Comparison of ENCODE assay signal across 8 cellular contexts in the genomic region with DNA sequence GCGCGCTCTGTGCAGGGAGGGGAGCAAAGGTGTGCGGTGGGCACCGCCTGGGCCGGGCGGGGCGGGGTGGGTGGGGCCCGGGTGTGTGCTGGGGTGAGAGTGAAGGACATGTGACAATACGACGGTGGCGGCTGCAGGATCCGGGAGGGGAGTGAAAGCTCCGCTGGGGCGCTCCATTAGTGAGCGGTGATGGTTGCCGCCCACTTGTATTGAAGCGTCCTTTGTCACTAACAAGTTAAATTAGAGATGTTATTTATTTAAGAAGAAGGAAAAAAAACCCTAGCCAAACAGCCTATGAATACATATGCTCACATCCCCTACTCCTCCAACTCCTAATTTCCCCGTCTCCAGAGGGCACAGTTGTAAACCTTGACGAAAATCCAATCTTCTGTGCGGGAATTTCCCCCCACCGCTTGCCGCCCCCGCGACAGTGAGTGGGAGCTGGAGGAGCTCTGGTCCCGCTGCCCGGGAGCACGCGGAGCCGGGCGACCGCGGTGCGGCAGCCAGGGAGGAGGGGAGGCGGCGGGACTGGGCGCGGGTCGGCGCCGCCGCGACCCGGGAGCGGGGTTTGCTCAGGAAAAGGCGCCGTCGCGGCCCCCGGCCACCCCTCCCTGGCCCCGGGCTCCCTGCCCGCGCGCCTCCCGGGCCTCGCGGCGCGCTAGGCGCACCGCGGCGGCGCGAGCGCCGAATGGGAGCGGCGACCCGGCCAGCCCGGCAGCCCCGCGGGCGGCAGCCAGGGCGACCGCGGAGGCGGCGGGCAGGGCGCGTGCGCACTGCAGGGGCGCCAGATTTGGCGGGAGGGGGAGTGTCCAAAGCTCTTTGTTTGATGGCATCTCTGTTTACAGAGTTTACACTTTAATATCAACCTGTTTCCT. TPM values are rescaled to one million over a fixed set of nuclear protein-coding genes. Genes with fewer than 3 reads are reported as not detected.
DNase-seq lines count a peak whose midpoint lies in the region; ATAC-seq and TF ChIP-seq lines count a peak whose summit lies in the region.

MYB (plus strand) TSS at position 851 of the 875 bp plus-strand sequence. CDS start 206 bp downstream, outside the sequence.

- POLR2A ChIA-PET in RWPE1 (lab: Yijun Ruan, JAX; ENCODE audit: low non-redundant PET) = interaction anchor here (0.6 kb wide), 1 partner anchor 111 kb away, joined by 3 read pairs; no protein-coding TSS in a partner anchor

- peaks cover 10% of the 10 kb centered on the region for H3K36me3 ChIP-seq in Loucy (ENCODE audit: insufficient read depth, low read length)
- no peaks in the 10 kb centered on the region for H3K36me3 ChIP-seq in upper lobe of right lung

- H3K79me2 ChIP-seq in H9 (ENCODE audit: insufficient read depth, low read length) (no peaks in the 10 kb centered on the region), Loucy (ENCODE audit: insufficient read depth, low read length) (peaks cover 46% of the 10 kb centered on the region)

- H3K9me3 ChIP-seq in H9 (ENCODE audit: control insufficient read depth, low read depth, low read length) (no peaks in the 10 kb centered on the region), Loucy (ENCODE audit: insufficient read depth, low read depth, low read length) (no peaks in the 10 kb centered on the region), upper lobe of right lung (no peaks in the 10 kb centered on the region)

- H4K20me1 ChIP-seq in H9 (ENCODE audit: control insufficient read depth, insufficient read depth, insufficient read length) (no peaks in the 10 kb centered on the region), Loucy (ENCODE audit: insufficient read depth, low read length, poor library complexity, severe bottlenecking) (peaks cover 34% of the 10 kb centered on the region)

- no peaks in the 10 kb centered on the region for H3K9me2 ChIP-seq in Loucy (replicated peaks; ENCODE audit: low read depth, low read length)

- H3K4me3 ChIP-seq in Loucy (ENCODE audit: low read length, poor library complexity, severe bottlenecking) (peak within 1 kb of the TSS; percentile 96), fibroblast of villous mesenchyme (ENCODE audit: low read depth, low read length) (peak within 1 kb of the TSS; percentile 68), upper lobe of right lung (peak within 1 kb of the TSS; percentile 63)

- H3K4ac ChIP-seq in H9 (ENCODE audit: low read depth, low read length) = no peak within 1 kb of the TSS

- peak within 1 kb of the TSS; percentile 71 to 89 for H3K4me3 Mint-ChIP-seq in H9

- H4K91ac ChIP-seq in H9 (ENCODE audit: insufficient read length, low read depth, low read length) = no peak within 1 kb of the TSS

- H3K36me3 Mint-ChIP-seq in H9 (ENCODE audit: insufficient read depth in 1 of 3, low read depth in 3 of 3) = peaks cover 0 to 4% (median 0%) of the 10 kb centered on the region in 3 experiments; a peak in 3 of 7 replicates

- peaks cover 16 to 23% of the 10 kb centered on the region in 2 experiments for H3K4me1 Mint-ChIP-seq in H9

- H3K27ac Mint-ChIP-seq in H9 = peak within 1 kb of the TSS in 1 of 3 experiments; percentile 59; a peak in 1 of 7 replicates

- H4K5ac ChIP-seq in H9 (ENCODE audit: insufficient read length, low read depth, low read length) = no peak within 1 kb of the TSS

- H3K27me3 ChIP-seq in H9 (ENCODE audit: insufficient read depth, low read length) (peaks cover 7% of the 10 kb centered on the region; the same call in 1 of the 2 replicates), Loucy (ENCODE audit: insufficient read depth, low read length, poor library complexity, severe bottlenecking) (peaks cover 30% of the 10 kb centered on the region), upper lobe of right lung (peaks cover 30% of the 10 kb centered on the region)

- intact Hi-C loops in upper lobe of right lung (cut with DNase I) = no loop called here

- H3K4me1 ChIP-seq in H9 (ENCODE audit: insufficient read depth, low read length) (peaks cover 2% of the 10 kb centered on the region; the same call in 1 of the 2 replicates), Loucy (ENCODE audit: insufficient read depth, low read length, poor library complexity, severe bottlenecking) (peaks cover 34% of the 10 kb centered on the region), upper lobe of right lung (peaks cover 25% of the 10 kb centered on the region)

- H2AFZ ChIP-seq in H9 (ENCODE audit: low read length) = no peak within 1 kb of the TSS
- peak within 1 kb of the TSS; percentile 68 for H2AFZ ChIP-seq in Loucy (ENCODE audit: low read length)

- H3K18ac ChIP-seq in H9 (ENCODE audit: insufficient read length, low read depth, low read length) = peak within 1 kb of the TSS; percentile 42

- H3K4me2 ChIP-seq in H9 (ENCODE audit: insufficient read depth, insufficient read length, low read length) = peak within 1 kb of the TSS; percentile 91
- H3K4me2 ChIP-seq in Loucy (ENCODE audit: low read depth, low read length, poor library complexity, severe bottlenecking) = peak within 1 kb of the TSS; percentile 86

- H2AK5ac ChIP-seq in H9 (ENCODE audit: insufficient read length, low read length) = no peak within 1 kb of the TSS

- peak within 1 kb of the TSS; percentile 88 for H3K14ac ChIP-seq in H9 (ENCODE audit: insufficient read depth, low read length)

- H3K23me2 ChIP-seq in H9 (ENCODE audit: insufficient read length, low read depth, low read length, poor library complexity, severe bottlenecking) = peaks cover 30% of the 10 kb centered on the region

- no peak within 1 kb of the TSS for H3T11ph ChIP-seq in H9 (ENCODE audit: low read length)

- peaks cover 41% of the 10 kb centered on the region for H3K27me3 Mint-ChIP-seq in H9 (ENCODE audit: low read depth)

- H4K8ac ChIP-seq in H9 (replicated peaks; ENCODE audit: insufficient read length, low read depth, low read length) = no peak within 1 kb of the TSS

- ATAC-seq in omental fat pad (ENCODE audit: low FRiP score) (peak; percentile 65), upper lobe of right lung (peak; percentile 78)

- H2BK5ac ChIP-seq in H9 (ENCODE audit: insufficient read length, low read length) = no peak within 1 kb of the TSS

- peak within 1 kb of the TSS; percentile 96 for H2BK12ac ChIP-seq in H9 (ENCODE audit: insufficient read length, low read depth, low read length)

- no peak within 1 kb of the TSS for H2BK20ac ChIP-seq in H9 (ENCODE audit: low read depth, low read length, poor library complexity, severe bottlenecking)

- no peaks in the 10 kb centered on the region for H3K79me1 ChIP-seq in H9 (ENCODE audit: insufficient read depth, low read depth, low read length, poor library complexity, severe bottlenecking)

- H3K56ac ChIP-seq in H9 (ENCODE audit: insufficient read length, low read depth, low read length) = no peak within 1 kb of the TSS

- H3K9ac ChIP-seq in H9 (ENCODE audit: extremely low read depth, insufficient read length, low read length) (peak within 1 kb of the TSS; percentile 61), Loucy (ENCODE audit: low read depth, low read length, poor library complexity, severe bottlenecking) (peak within 1 kb of the TSS; percentile 98)

- H3K27ac ChIP-seq in H9 (ENCODE audit: insufficient read length, low read depth, low read length) = no peak within 1 kb of the TSS
- H3K27ac ChIP-seq in RWPE1 = no peak within 1 kb of the TSS
- no peak within 1 kb of the TSS for H3K27ac ChIP-seq in upper lobe of right lung

- H2BK120ac ChIP-seq in H9 (ENCODE audit: low read depth, low read length, poor library complexity, severe bottlenecking) = no peak within 1 kb of the TSS

- H3F3A ChIP-seq in Loucy (ENCODE audit: low read depth) = peaks cover 13% of the 10 kb centered on the region; the same call in 1 of the 2 replicates

- no CpG with 5 or more reads among the region's 83 CpGs for WGBS in H9 (ENCODE audit: extremely low coverage, insufficient read length, low lambda C conversion rate)

- no peak within 1 kb of the TSS for H3K23ac ChIP-seq in H9 (ENCODE audit: insufficient read length, low read depth, low read length)

- TF ChIP-seq CTCF in H9 (conservative IDR thresholded peaks at IDR 0.05) (no peak), Loucy (conservative IDR thresholded peaks at IDR 0.05; ENCODE audit: low read length) (no peak), RWPE1 (conservative IDR thresholded peaks at IDR 0.05; ENCODE audit: low read depth) (no peak), fibroblast of villous mesenchyme (IDR thresholded peaks at IDR 0.05; ENCODE audit: insufficient read depth, low read depth, low read length) (no peak), omental fat pad (IDR thresholded peaks at IDR 0.05) (no peak), upper lobe of right lung (IDR thresholded peaks at IDR 0.05) (no peak)

- peaks cover 0 to 3% of the 10 kb centered on the region in 2 experiments; a peak in 2 of 5 replicates for H3K9me3 Mint-ChIP-seq in H9

- CTCF ChIA-PET in RWPE1 (lab: Yijun Ruan, JAX) = interaction anchor here (0.6 to 2.0 kb wide), 3 partner anchors 10 to 124 kb away, joined by 3 to 4 read pairs (median 4); no protein-coding TSS in a partner anchor

- H2BK15ac ChIP-seq in H9 (ENCODE audit: low read depth, low read length) = no peak within 1 kb of the TSS

- DNase-seq in ELR (ENCODE audit: low read depth) (peak; percentile 78), H9 (peak; percentile 76), RWPE1 (ENCODE audit: low spot score) (peak; percentile 75), activated T-helper 1 cell treated with Interleukin-2 at 50 U/mL for 16 hours (ENCODE audit: low read depth) (peak; percentile 56), fibroblast of villous mesenchyme (ENCODE audit: low read depth) (peak; percentile 38), omental fat pad (ENCODE audit: low spot score) (no peak), upper lobe of right lung (peak; percentile 80)

RNA-seq across cellular contexts. Expression of gene MYB, which starts in this region (rescaled TPM):
- total RNA-seq in H9 (2021) = 5.8 and 6.7 TPM in 2 replicates
- total RNA-seq in fibroblast of villous mesenchyme = 0.32 and 0.43 TPM in 2 replicates
- total RNA-seq in omental fat pad = under 1 TPM in 3 of 4 donors, not detected in 1; 0.50 to 0.96 (median 0.56) TPM
- total RNA-seq in upper lobe of right lung = 2.0 TPM

Comparison
In these comparisons a context has a peak if more than half of its experiments do, and no peak if none do; other contexts are left out.
1. Peak in DNase-seq and H3K4me3 ChIP-seq in fibroblast of villous mesenchyme; RNA of the gene not detected or under 1 TPM.
2. Peak in ATAC-seq in omental fat pad; RNA of the gene not detected or under 1 TPM.